ENCODE assay signal across 25 cellular contexts in the genomic region with DNA sequence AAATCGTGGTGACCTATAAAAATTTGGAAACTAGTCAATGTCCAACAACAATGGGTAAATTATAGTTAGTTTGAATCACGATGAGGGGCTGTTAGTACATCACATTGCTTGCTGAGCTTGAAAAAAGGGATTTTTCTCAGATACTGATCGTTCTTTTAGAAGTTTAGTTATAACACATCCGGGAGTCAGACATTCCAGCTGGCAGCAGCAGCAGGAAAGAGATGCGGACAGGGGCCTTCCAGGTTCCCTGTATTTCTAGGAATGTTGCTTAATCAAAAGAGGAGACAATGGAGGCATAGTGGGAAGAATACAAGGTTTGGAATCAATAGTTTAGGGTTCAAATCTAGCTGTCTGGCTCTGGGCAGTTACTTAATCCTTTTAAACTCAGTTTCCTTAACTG.
"Had no signal": no experiment of that assay in that cellular context is flagged by ENCODE, and none has a peak within 500 bp of the region (broad histone marks: within the 10 kb centered on the region; RNA-seq: fewer than 3 reads in every experiment).

No MANE protein-coding gene starts in this region.

- H3K27ac Mint-ChIP-seq: activated CD8-positive, alpha-beta memory T cell treated with anti-CD3 and anti-CD28 coated beads, Interleukin-2, amount 10 ng/mL, durations not matched to agents 7 days and 5 days; activated naive CD4-positive, alpha-beta T cell treated with anti-CD3 and anti-CD28 coated beads, Interleukin-2, amount 10 ng/mL, durations not matched to agents 7 days and 5 days had no signal

- H3K27me3 ChIP-seq: esophagus muscularis mucosa, gastroesophageal sphincter, ovary, thyroid gland had no signal

- H3K36me3 Mint-ChIP-seq: activated CD8-positive, alpha-beta memory T cell treated with anti-CD3 and anti-CD28 coated beads, Interleukin-2, amount 10 ng/mL, durations not matched to agents 7 days and 5 days; activated naive CD4-positive, alpha-beta T cell treated with anti-CD3 and anti-CD28 coated beads, Interleukin-2, amount 10 ng/mL, durations not matched to agents 7 days and 5 days; naive B cell had no signal

- H3K4me3 Mint-ChIP-seq: activated CD8-positive, alpha-beta memory T cell treated with anti-CD3 and anti-CD28 coated beads, Interleukin-2, amount 10 ng/mL, durations not matched to agents 7 days and 5 days; activated naive CD4-positive, alpha-beta T cell treated with anti-CD3 and anti-CD28 coated beads, Interleukin-2, amount 10 ng/mL, durations not matched to agents 7 days and 5 days had no signal

- ATAC-seq: activated CD8-positive, alpha-beta memory T cell treated with anti-CD3 and anti-CD28 coated beads, Interleukin-2, amount 10 ng/mL, durations not matched to agents 7 days and 5 days; activated T-helper 17 cell treated with anti-CD3 and anti-CD28 coated beads, Interleukin-2, amount 50 U/mL, for 72 hours; gastroesophageal sphincter; heart left ventricle; left ventricle myocardium superior; psoas muscle; right cardiac atrium had no signal

- H3K9me3 Mint-ChIP-seq: activated naive CD4-positive, alpha-beta T cell treated with anti-CD3 and anti-CD28 coated beads, Interleukin-2, amount 10 ng/mL, durations not matched to agents 7 days and 5 days; activated T-helper 17 cell treated with anti-CD3 and anti-CD28 coated beads, Interleukin-2, amount 50 U/mL, for 72 hours; naive B cell had no signal

- H3K27me3 Mint-ChIP-seq: activated T-helper 17 cell treated with anti-CD3 and anti-CD28 coated beads, Interleukin-2, amount 50 U/mL, for 72 hours; naive B cell had no signal

- H3K36me3 ChIP-seq: esophagus muscularis mucosa, gastroesophageal sphincter, heart left ventricle, ovary, thyroid gland had no signal

- H3K9me3 ChIP-seq: esophagus muscularis mucosa, gastroesophageal sphincter, heart left ventricle, ovary, psoas muscle, thyroid gland had no signal

- H3K27ac ChIP-seq: esophagus muscularis mucosa, gastroesophageal sphincter, heart left ventricle, ovary, thyroid gland, VCaP had no signal

- DNase-seq: activated CD4-positive, alpha-beta T cell treated with anti-CD3 and anti-CD28 coated beads for 1 hour; activated CD4-positive, alpha-beta T cell treated with anti-CD3 and anti-CD28 coated beads, Interleukin-2, amount 50 U/mL, for 4 hours; activated CD8-positive, alpha-beta memory T cell treated with anti-CD3 and anti-CD28 coated beads, Interleukin-2, amount 10 ng/mL, durations not matched to agents 7 days and 5 days; activated naive CD4-positive, alpha-beta T cell treated with anti-CD3 and anti-CD28 coated beads, Interleukin-2, amount 10 ng/mL, durations not matched to agents 7 days and 5 days; activated T-cell treated with anti-CD3 and anti-CD28 coated beads, Interleukin-2, amount 50 U/mL, for 1 hour; cerebellar nuclear complex; effector CD8-positive, alpha-beta T cell; heart left ventricle; left ventricle myocardium superior; naive B cell; ovary; psoas muscle; right cardiac atrium; stimulated activated CD4-positive, alpha-beta T cell treated with anti-CD3 and anti-CD28 coated beads, Interleukin-15, amount 100 ng/mL, for 24 hours; stimulated activated CD4-positive, alpha-beta T cell treated with anti-CD3 and anti-CD28 coated beads, Interleukin-4, amount 100 ng/mL, for 1 hour; SW 1271; T-helper 2 cell; thyroid gland had no signal

- FAIRE-seq: astrocyte, bronchial epithelial cell, small intestine had no signal

- H3K4me3 ChIP-seq: esophagus muscularis mucosa, gastroesophageal sphincter, heart left ventricle, ovary, psoas muscle, thyroid gland had no signal
